In genomic region chr3:141552440-141552991, GRCh38 we compare ENCODE assay signal across 13 cellular contexts.
A peak's percentile ranks its signal among the peaks of the same experiment; 100 is the strongest.
DNase-seq lines count a peak whose midpoint lies in the region; ATAC-seq and TF ChIP-seq lines count a peak whose summit lies in the region.
"Had no signal": no experiment of that assay in that cellular context is flagged by ENCODE, and none has a peak within 500 bp of the region (broad histone marks: within the 10 kb centered on the region; RNA-seq: fewer than 3 reads in every experiment).

No MANE protein-coding gene starts in this region.

- no peaks in the 10 kb centered on the region for H3K27me3 ChIP-seq in Loucy (ENCODE audit: insufficient read depth, low read length, poor library complexity, severe bottlenecking)

- H4K20me1 ChIP-seq in Loucy (ENCODE audit: insufficient read depth, low read length, poor library complexity, severe bottlenecking): peaks cover 17% of the 10 kb centered on the region

- H3K4me3 Mint-ChIP-seq in activated CD4-positive, alpha-beta T cell treated with anti-CD3 and anti-CD28 coated beads, Interleukin-2, amount 10 ng/mL, durations not matched to agents 24 days and 14 days: peak overlapping the region; percentile 60
- H3K4me3 Mint-ChIP-seq in activated naive CD8-positive, alpha-beta T cell treated with anti-CD3 and anti-CD28 coated beads, Interleukin-2, amount 50 U/mL, for 24 hours: peak overlapping the region; percentile 49
- H3K4me3 Mint-ChIP-seq in stimulated activated effector memory CD8-positive, alpha-beta T cell treated with anti-CD3 and anti-CD28 coated beads, Interleukin-12 subunit alpha, Interleukin-12 subunit beta, amount 100 ng/mL, for 72 hours: peak overlapping the region; percentile 47

- H3K27ac Mint-ChIP-seq in activated CD4-positive, alpha-beta T cell treated with anti-CD3 and anti-CD28 coated beads, Interleukin-2, amount 10 ng/mL, durations not matched to agents 24 days and 14 days: peak overlapping the region; percentile 92
- H3K27ac Mint-ChIP-seq in activated naive CD8-positive, alpha-beta T cell treated with anti-CD3 and anti-CD28 coated beads, Interleukin-2, amount 50 U/mL, for 24 hours: peak overlapping the region; percentile 88
- H3K27ac Mint-ChIP-seq in stimulated activated effector memory CD8-positive, alpha-beta T cell treated with anti-CD3 and anti-CD28 coated beads, Interleukin-12 subunit alpha, Interleukin-12 subunit beta, amount 100 ng/mL, for 72 hours: peak overlapping the region; percentile 91

- no peak overlapping the region for H2AFZ ChIP-seq in Loucy (ENCODE audit: low read length)
- H2AFZ ChIP-seq: parathyroid adenoma had no signal

- intact Hi-C loops in activated CD4-positive, alpha-beta T cell treated with anti-CD3 and anti-CD28 coated beads, Interleukin-2, amount 10 ng/mL, durations not matched to agents 24 days and 14 days (cut with micrococcal nuclease): loop anchor here (1.0 to 2.0 kb wide), 4 partner anchors 10 to 138 kb away; no protein-coding TSS in a partner anchor

- H3K9me3 ChIP-seq in Loucy (ENCODE audit: insufficient read depth, low read depth, low read length): peaks cover 6% of the 10 kb centered on the region; the same call in 1 of the 2 replicates

- H3K4me1 Mint-ChIP-seq in activated CD4-positive, alpha-beta T cell treated with anti-CD3 and anti-CD28 coated beads, Interleukin-2, amount 10 ng/mL, durations not matched to agents 24 days and 14 days: peaks cover 44% of the 10 kb centered on the region
- H3K4me1 Mint-ChIP-seq in activated naive CD8-positive, alpha-beta T cell treated with anti-CD3 and anti-CD28 coated beads, Interleukin-2, amount 50 U/mL, for 24 hours: peaks cover 60% of the 10 kb centered on the region
- H3K4me1 Mint-ChIP-seq in stimulated activated effector memory CD8-positive, alpha-beta T cell treated with anti-CD3 and anti-CD28 coated beads, Interleukin-12 subunit alpha, Interleukin-12 subunit beta, amount 100 ng/mL, for 72 hours: peaks cover 50% of the 10 kb centered on the region

- H3K36me3 Mint-ChIP-seq in activated CD4-positive, alpha-beta T cell treated with anti-CD3 and anti-CD28 coated beads, Interleukin-2, amount 10 ng/mL, durations not matched to agents 24 days and 14 days (ENCODE audit: low read depth): peaks cover 41% of the 10 kb centered on the region
- H3K36me3 Mint-ChIP-seq in activated naive CD8-positive, alpha-beta T cell treated with anti-CD3 and anti-CD28 coated beads, Interleukin-2, amount 50 U/mL, for 24 hours (ENCODE audit: low read depth): peaks cover 43% of the 10 kb centered on the region
- peaks cover 45% of the 10 kb centered on the region for H3K36me3 Mint-ChIP-seq in stimulated activated effector memory CD8-positive, alpha-beta T cell treated with anti-CD3 and anti-CD28 coated beads, Interleukin-12 subunit alpha, Interleukin-12 subunit beta, amount 100 ng/mL, for 72 hours

- peaks cover 22% of the 10 kb centered on the region for H3K4me1 ChIP-seq in Loucy (ENCODE audit: insufficient read depth, low read length, poor library complexity, severe bottlenecking)
- H3K4me1 ChIP-seq: parathyroid adenoma had no signal

- DNase-seq in activated CD4-positive, alpha-beta T cell treated with anti-CD3 and anti-CD28 coated beads, Interleukin-2, amount 10 ng/mL, durations not matched to agents 24 days and 14 days: no peak
- DNase-seq in activated CD4-positive, alpha-beta T cell treated with anti-CD3 and anti-CD28 coated beads for 4 hours: no peak
- DNase-seq in activated naive CD8-positive, alpha-beta T cell treated with anti-CD3 and anti-CD28 coated beads, Interleukin-2, amount 50 U/mL, for 24 hours: no peak
- DNase-seq in stimulated activated effector memory CD8-positive, alpha-beta T cell treated with anti-CD3 and anti-CD28 coated beads, Interleukin-12 subunit alpha, Interleukin-12 subunit beta, amount 100 ng/mL, for 72 hours (ENCODE audit: low spot score in 2 of 2): no peak
- DNase-seq in COLO829 (ENCODE audit: low spot score): no peak
- DNase-seq in NCI-H2171 treated with DMSO at 0.1 percent for 48 hours (lab: John Stamatoyannopoulos, UW): no peak
- DNase-seq in AG08395 (ENCODE audit: low spot score): no peak
- DNase-seq: activated CD8-positive, alpha-beta memory T cell treated with anti-CD3 and anti-CD28 coated beads for 24 hours; NCI-H526; trophoblast cell had no signal

- peak overlapping the region; percentile 11 for H3K4me3 ChIP-seq in Loucy (ENCODE audit: low read length, poor library complexity, severe bottlenecking)
- H3K4me3 ChIP-seq: skin epidermis had no signal

- H3F3A ChIP-seq in Loucy (ENCODE audit: low read depth): peaks cover 5% of the 10 kb centered on the region; the same call in 1 of the 2 replicates

- peak; percentile 47 for ATAC-seq in activated naive CD8-positive, alpha-beta T cell treated with anti-CD3 and anti-CD28 coated beads, Interleukin-2, amount 50 U/mL, for 24 hours
- peak; percentile 83 for ATAC-seq in stimulated activated effector memory CD8-positive, alpha-beta T cell treated with anti-CD3 and anti-CD28 coated beads, Interleukin-12 subunit alpha, Interleukin-12 subunit beta, amount 100 ng/mL, for 72 hours

- no peak overlapping the region for H3K9ac ChIP-seq in Loucy (ENCODE audit: low read depth, low read length, poor library complexity, severe bottlenecking)
- H3K9ac ChIP-seq: parathyroid adenoma had no signal

- no peaks in the 10 kb centered on the region for H3K27me3 Mint-ChIP-seq in activated CD4-positive, alpha-beta T cell treated with anti-CD3 and anti-CD28 coated beads, Interleukin-2, amount 10 ng/mL, durations not matched to agents 24 days and 14 days
- no peaks in the 10 kb centered on the region for H3K27me3 Mint-ChIP-seq in activated naive CD8-positive, alpha-beta T cell treated with anti-CD3 and anti-CD28 coated beads, Interleukin-2, amount 50 U/mL, for 24 hours

- peaks cover 51% of the 10 kb centered on the region for H3K36me3 ChIP-seq in Loucy (ENCODE audit: insufficient read depth, low read length)

- H3K9me2 ChIP-seq in Loucy (replicated peaks; ENCODE audit: low read depth, low read length): no peaks in the 10 kb centered on the region

- peaks cover 20% of the 10 kb centered on the region for H3K79me2 ChIP-seq in Loucy (ENCODE audit: insufficient read depth, low read length)
- H3K79me2 ChIP-seq: parathyroid adenoma had no signal

- no peak for TF ChIP-seq CTCF in Loucy (conservative IDR thresholded peaks at IDR 0.05; ENCODE audit: low read length)

- H3K9me3 Mint-ChIP-seq in activated CD4-positive, alpha-beta T cell treated with anti-CD3 and anti-CD28 coated beads, Interleukin-2, amount 10 ng/mL, durations not matched to agents 24 days and 14 days: peaks cover 18% of the 10 kb centered on the region
- peaks cover 17% of the 10 kb centered on the region for H3K9me3 Mint-ChIP-seq in activated naive CD8-positive, alpha-beta T cell treated with anti-CD3 and anti-CD28 coated beads, Interleukin-2, amount 50 U/mL, for 24 hours
- peaks cover 2% of the 10 kb centered on the region for H3K9me3 Mint-ChIP-seq in stimulated activated effector memory CD8-positive, alpha-beta T cell treated with anti-CD3 and anti-CD28 coated beads, Interleukin-12 subunit alpha, Interleukin-12 subunit beta, amount 100 ng/mL, for 72 hours

- peak overlapping the region; percentile 58 for H3K4me2 ChIP-seq in Loucy (ENCODE audit: low read depth, low read length, poor library complexity, severe bottlenecking)
